8 cellular contexts compared by ENCODE assay signal in the genomic region with DNA sequence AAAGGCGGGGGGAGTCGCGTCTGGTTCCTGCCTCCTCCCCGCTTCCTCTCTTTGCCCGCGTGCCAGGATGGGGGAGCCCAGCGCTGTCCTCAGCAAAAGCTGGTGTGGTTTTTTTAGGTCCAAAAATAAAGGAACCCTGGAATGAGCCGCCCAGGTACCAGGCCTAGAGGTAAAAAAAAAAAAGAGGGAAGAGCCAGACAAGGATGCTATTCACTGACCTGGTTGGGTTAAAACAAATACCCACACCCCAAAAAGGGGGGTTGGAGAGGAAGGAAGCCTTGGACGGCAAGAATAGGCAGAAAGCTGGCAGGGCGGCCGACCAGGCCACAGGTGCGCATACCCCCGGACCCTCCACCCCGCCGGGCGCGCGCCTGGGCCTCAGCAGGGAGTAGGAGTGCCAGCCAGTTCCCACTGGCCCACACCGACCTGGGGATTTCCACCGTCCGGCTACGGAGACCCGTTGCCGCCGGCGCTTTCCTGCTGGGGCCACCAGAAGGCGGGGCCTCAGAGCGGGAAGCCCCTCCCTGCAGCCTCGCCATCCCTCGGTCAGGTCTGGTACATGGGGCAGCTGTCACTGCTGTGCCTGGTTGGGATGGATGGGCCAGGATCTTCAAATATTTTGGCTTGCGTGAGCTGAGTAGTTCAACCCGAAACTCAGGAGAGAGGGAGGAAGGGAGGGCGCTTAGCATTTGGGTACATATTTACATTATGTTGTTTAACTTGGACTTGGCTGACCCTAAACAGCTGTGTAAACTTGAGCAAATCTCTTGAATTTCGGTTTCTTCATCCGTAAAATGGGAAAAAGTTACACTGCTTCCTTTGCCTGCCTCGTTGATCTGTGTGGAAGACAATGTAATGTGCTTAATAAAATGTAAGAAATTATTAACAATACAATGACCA. TPM values are rescaled to one million over a fixed set of nuclear protein-coding genes. Genes with fewer than 3 reads are reported as not detected.
DNase-seq lines count a peak whose midpoint lies in the region; ATAC-seq and TF ChIP-seq lines count a peak whose summit lies in the region.

No MANE protein-coding gene starts in this region.

- no peaks in the 10 kb centered on the region for H3K9me3 ChIP-seq in Peyer's patch
- no peaks in the 10 kb centered on the region for H3K9me3 ChIP-seq in neuron (ENCODE audit: low read length)

- H3K27ac ChIP-seq in Peyer's patch (peak overlapping the region; percentile 90 to 100 (median 98)), temporal lobe (ENCODE audit: low read depth, low read length) (peak overlapping the region; percentile 94)

- H3K4me3 ChIP-seq in Peyer's patch = peak overlapping the region; percentile 52 to 62 (median 57)
- H3K4me3 ChIP-seq in fibroblast of the aortic adventitia (ENCODE audit: low read depth, low read length) = peak overlapping the region; percentile 71
- peak overlapping the region; percentile 47 for H3K4me3 ChIP-seq in neuron (ENCODE audit: low read length)

- peak overlapping the region; percentile 68 for H2AFZ ChIP-seq in neuron (ENCODE audit: low read depth, low read length)

- no peak for TF ChIP-seq CTCF in Peyer's patch (IDR thresholded peaks at IDR 0.05)
- no peak for TF ChIP-seq CTCF in fibroblast of the aortic adventitia (IDR thresholded peaks at IDR 0.05; ENCODE audit: insufficient read depth, low read length)

- DNase-seq in DMS53 (lab: John Stamatoyannopoulos, UW) = peak; percentile 96
- DNase-seq in HuH-7 (ENCODE audit: low spot score) = peak; percentile 88
- DNase-seq in Peyer's patch = peak; percentile 83 to 92 (median 86)
- peak; percentile 77 for DNase-seq in activated T-helper 9 cell treated with anti-CD3 and anti-CD28 coated beads, Interleukin-2, amount 50 U/mL, for 16 hours (ENCODE audit: low read depth)
- DNase-seq in fibroblast of the aortic adventitia (ENCODE audit: low read depth) = peak; percentile 83

- H3K36me3 ChIP-seq in Peyer's patch (no peaks in the 10 kb centered on the region), neuron (ENCODE audit: insufficient read depth, low read length) (no peaks in the 10 kb centered on the region)

- no peak for TF ChIP-seq POLR2A in Peyer's patch (IDR thresholded peaks at IDR 0.05)

- ATAC-seq in GM21526 (IDR thresholded peaks at IDR 0.05; ENCODE audit: low FRiP score, unreplicated experiment) = peak; percentile 63

- H3K27me3 ChIP-seq in Peyer's patch (no peaks in the 10 kb centered on the region), neuron (ENCODE audit: insufficient read depth, low read length) (no peaks in the 10 kb centered on the region)

- H3K4me1 ChIP-seq in Peyer's patch (peaks cover 0 to 75% (median 20%) of the 10 kb centered on the region in 4 donors), neuron (ENCODE audit: insufficient read depth, low read length) (peaks cover 67% of the 10 kb centered on the region)

RNA-seq across cellular contexts. Expression of a gene that starts 5.4 kb away (rescaled TPM):
- total RNA-seq in Peyer's patch = 10 to 100 TPM; 10.3 to 20.6 (median 16.4) TPM
- total RNA-seq in fibroblast of the aortic adventitia (ENCODE audit: low replicate concordance) = 21.6 and 25.8 TPM in 2 replicates
- 54.6 TPM for total RNA-seq in temporal lobe

Comparison
In these comparisons a context has a peak if more than half of its experiments do, and no peak if none do; other contexts are left out.
1. Peak in every context shown above with its lines: DNase-seq, ATAC-seq, H3K4me3 ChIP-seq and H3K27ac ChIP-seq.